In the genomic region with DNA sequence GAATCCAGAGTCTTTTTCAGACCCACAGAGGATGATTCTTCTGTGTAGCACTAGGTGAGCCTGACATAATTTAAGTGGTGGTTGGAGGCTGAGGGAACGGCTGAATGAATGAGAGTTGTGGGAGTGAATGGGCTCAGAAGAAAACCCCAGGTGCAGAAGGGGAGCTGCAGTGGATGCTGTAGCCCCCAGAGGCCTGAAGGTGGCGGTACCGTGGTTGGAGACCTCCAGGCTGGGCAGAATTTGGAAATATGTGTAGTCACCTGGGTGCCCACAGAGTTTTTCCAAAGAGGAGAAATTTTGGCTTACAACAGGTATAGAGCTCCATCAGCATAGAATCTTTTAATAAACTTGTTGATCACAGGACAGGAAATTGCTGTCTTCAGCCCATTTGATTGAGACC, we compare ENCODE assay signal across 1 cellular context.
TF ChIP-seq lines count a peak whose summit lies in the region.

No MANE protein-coding gene starts in this region.

TF ChIP-seq in WTC11, 78 proteins besides CTCF, POLR2A, EP300 and RAD21 (continued from another document):
- TF ChIP-seq, protein P1, sequence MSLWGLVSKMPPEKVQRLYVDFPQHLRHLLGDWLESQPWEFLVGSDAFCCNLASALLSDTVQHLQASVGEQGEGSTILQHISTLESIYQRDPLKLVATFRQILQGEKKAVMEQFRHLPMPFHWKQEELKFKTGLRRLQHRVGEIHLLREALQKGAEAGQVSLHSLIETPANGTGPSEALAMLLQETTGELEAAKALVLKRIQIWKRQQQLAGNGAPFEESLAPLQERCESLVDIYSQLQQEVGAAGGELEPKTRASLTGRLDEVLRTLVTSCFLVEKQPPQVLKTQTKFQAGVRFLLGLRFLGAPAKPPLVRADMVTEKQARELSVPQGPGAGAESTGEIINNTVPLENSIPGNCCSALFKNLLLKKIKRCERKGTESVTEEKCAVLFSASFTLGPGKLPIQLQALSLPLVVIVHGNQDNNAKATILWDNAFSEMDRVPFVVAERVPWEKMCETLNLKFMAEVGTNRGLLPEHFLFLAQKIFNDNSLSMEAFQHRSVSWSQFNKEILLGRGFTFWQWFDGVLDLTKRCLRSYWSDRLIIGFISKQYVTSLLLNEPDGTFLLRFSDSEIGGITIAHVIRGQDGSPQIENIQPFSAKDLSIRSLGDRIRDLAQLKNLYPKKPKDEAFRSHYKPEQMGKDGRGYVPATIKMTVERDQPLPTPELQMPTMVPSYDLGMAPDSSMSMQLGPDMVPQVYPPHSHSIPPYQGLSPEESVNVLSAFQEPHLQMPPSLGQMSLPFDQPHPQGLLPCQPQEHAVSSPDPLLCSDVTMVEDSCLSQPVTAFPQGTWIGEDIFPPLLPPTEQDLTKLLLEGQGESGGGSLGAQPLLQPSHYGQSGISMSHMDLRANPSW (CRISPR knock-in tag; conservative IDR thresholded peaks at IDR 0.05; ENCODE audit: low read depth): no peak
- TF ChIP-seq PRRX2 (CRISPR knock-in tag; IDR thresholded peaks at IDR 0.05): no peak
- TF ChIP-seq, protein P2, sequence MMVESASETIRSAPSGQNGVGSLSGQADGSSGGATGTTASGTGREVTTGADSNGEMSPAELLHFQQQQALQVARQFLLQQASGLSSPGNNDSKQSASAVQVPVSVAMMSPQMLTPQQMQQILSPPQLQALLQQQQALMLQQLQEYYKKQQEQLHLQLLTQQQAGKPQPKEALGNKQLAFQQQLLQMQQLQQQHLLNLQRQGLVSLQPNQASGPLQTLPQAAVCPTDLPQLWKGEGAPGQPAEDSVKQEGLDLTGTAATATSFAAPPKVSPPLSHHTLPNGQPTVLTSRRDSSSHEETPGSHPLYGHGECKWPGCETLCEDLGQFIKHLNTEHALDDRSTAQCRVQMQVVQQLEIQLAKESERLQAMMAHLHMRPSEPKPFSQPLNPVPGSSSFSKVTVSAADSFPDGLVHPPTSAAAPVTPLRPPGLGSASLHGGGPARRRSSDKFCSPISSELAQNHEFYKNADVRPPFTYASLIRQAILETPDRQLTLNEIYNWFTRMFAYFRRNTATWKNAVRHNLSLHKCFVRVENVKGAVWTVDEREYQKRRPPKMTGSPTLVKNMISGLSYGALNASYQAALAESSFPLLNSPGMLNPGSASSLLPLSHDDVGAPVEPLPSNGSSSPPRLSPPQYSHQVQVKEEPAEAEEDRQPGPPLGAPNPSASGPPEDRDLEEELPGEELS (CRISPR knock-in tag; IDR thresholded peaks at IDR 0.05): no peak
- TF ChIP-seq, protein P3, sequence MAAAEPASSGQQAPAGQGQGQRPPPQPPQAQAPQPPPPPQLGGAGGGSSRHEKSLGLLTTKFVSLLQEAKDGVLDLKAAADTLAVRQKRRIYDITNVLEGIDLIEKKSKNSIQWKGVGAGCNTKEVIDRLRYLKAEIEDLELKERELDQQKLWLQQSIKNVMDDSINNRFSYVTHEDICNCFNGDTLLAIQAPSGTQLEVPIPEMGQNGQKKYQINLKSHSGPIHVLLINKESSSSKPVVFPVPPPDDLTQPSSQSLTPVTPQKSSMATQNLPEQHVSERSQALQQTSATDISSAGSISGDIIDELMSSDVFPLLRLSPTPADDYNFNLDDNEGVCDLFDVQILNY (CRISPR knock-in tag; IDR thresholded peaks at IDR 0.05): no peak
